9 cellular contexts compared by ENCODE assay signal in genomic region chr2:29129586-29130281, GRCh38. TPM values are rescaled to one million over a fixed set of nuclear protein-coding genes. Genes with fewer than 3 reads are reported as not detected.
DNase-seq lines count a peak whose midpoint lies in the region; ATAC-seq lines count a peak whose summit lies in the region.
"Had no signal": no experiment of that assay in that cellular context is flagged by ENCODE, and none has a peak within 500 bp of the region (broad histone marks: within the 10 kb centered on the region; RNA-seq: fewer than 3 reads in every experiment).

No MANE protein-coding gene starts in this region.

- peak overlapping the region; percentile 53 for H3K27ac Mint-ChIP-seq in T-helper 2 cell treated with Interferon-gamma antibody and Interleukin-4, amounts not matched to agents 5 μg/mL and 100 μg/mL, for 36 hours
- H3K27ac Mint-ChIP-seq: B cell had no signal

- no peaks in the 10 kb centered on the region for H3K27me3 Mint-ChIP-seq in T-helper 2 cell treated with Interferon-gamma antibody and Interleukin-4, amounts not matched to agents 5 μg/mL and 100 μg/mL, for 36 hours (ENCODE audit: low read depth)
- H3K27me3 Mint-ChIP-seq: B cell had no signal

- H3K27ac ChIP-seq in temporal lobe (ENCODE audit: low read depth, low read length): peak overlapping the region; percentile 14

- H3K4me1 Mint-ChIP-seq in T-helper 2 cell treated with Interferon-gamma antibody and Interleukin-4, amounts not matched to agents 5 μg/mL and 100 μg/mL, for 36 hours (ENCODE audit: low read depth): peaks cover 29% of the 10 kb centered on the region
- H3K4me1 Mint-ChIP-seq: B cell had no signal

- peaks cover 45% of the 10 kb centered on the region for H3K36me3 Mint-ChIP-seq in T-helper 2 cell treated with Interferon-gamma antibody and Interleukin-4, amounts not matched to agents 5 μg/mL and 100 μg/mL, for 36 hours (ENCODE audit: low read depth)

- DNase-seq in T-helper 2 cell treated with Interferon-gamma antibody and Interleukin-4, amounts not matched to agents 5 μg/mL and 100 μg/mL, for 36 hours (ENCODE audit: low spot score): no peak
- DNase-seq in T-helper 2 cell: no peak
- peak; percentile 36 for DNase-seq in SHP77 treated with DMSO at 0.1 percent for 48 hours (lab: John Stamatoyannopoulos, UW)
- DNase-seq in fibroblast of peridontal ligament (ENCODE audit: extremely low read depth): peak; percentile 35
- no peak for DNase-seq in 8988T
- no peak for DNase-seq in NCI-H526 treated with DMSO at 0.1 percent for 48 hours (lab: John Stamatoyannopoulos, UW)

- ATAC-seq in HG03280 (IDR thresholded peaks at IDR 0.05; ENCODE audit: unreplicated experiment): no peak

- H3K4me3 Mint-ChIP-seq in T-helper 2 cell treated with Interferon-gamma antibody and Interleukin-4, amounts not matched to agents 5 μg/mL and 100 μg/mL, for 36 hours: peak overlapping the region; percentile 26
- H3K4me3 Mint-ChIP-seq: B cell had no signal

- peaks cover 10% of the 10 kb centered on the region for H3K9me3 Mint-ChIP-seq in T-helper 2 cell treated with Interferon-gamma antibody and Interleukin-4, amounts not matched to agents 5 μg/mL and 100 μg/mL, for 36 hours

RNA-seq across cellular contexts. Expression of gene CLIP4, which starts 14.5 kb away (rescaled TPM):
- total RNA-seq in temporal lobe: 27.5 TPM

RNA-seq across cellular contexts. Expression of gene PCARE, which starts 55.4 kb away (rescaled TPM):
- under 0.01 TPM for total RNA-seq in temporal lobe
- total RNA-seq: B cell had no signal

Comparison
In these comparisons a context has a peak if more than half of its experiments do, and no peak if none do; other contexts are left out.
1. DNase-seq: peak in SHP77 treated with DMSO at 0.1 percent for 48 hours (single experiment) and fibroblast of peridontal ligament (single experiment); none in T-helper 2 cell treated with Interferon-gamma antibody and Interleukin-4, amounts not matched to agents 5 μg/mL and 100 μg/mL, for 36 hours (single experiment), T-helper 2 cell (0 of 5), 8988T (single experiment) and NCI-H526 treated with DMSO at 0.1 percent for 48 hours (single experiment).